In genomic region chr19:4390017-4390861, GRCh38 we compare ENCODE assay signal across 8 cellular contexts. TPM values are rescaled to one million over a fixed set of nuclear protein-coding genes. Genes with fewer than 3 reads are reported as not detected.
A peak's percentile ranks its signal among the peaks of the same experiment; 100 is the strongest.
DNase-seq lines count a peak whose midpoint lies in the region; ATAC-seq and TF ChIP-seq lines count a peak whose summit lies in the region.

No MANE protein-coding gene starts in this region.

- H3K36me3 ChIP-seq in fibroblast of lung (ENCODE audit: control insufficient read depth, insufficient read depth, low read length) (peaks cover 4% of the 10 kb centered on the region), osteoblast (ENCODE audit: insufficient read depth, low read length) (peaks cover 7% of the 10 kb centered on the region)

- peak overlapping the region; percentile 32 for H3K27ac Mint-ChIP-seq in T-helper 17 cell

- H3K4me3 ChIP-seq in fibroblast of lung (replicated peaks in 1 of 4; ENCODE audit: control extremely low read depth in 1 of 4, insufficient read depth in 1 of 4, low read depth in 3 of 4, low read length in 4 of 4): peak overlapping the region in 2 of 4 experiments; percentile 6 to 18
- H3K4me3 ChIP-seq in osteoblast (ENCODE audit: insufficient read depth, low read length): no peak overlapping the region

- H3K27me3 Mint-ChIP-seq in T-helper 17 cell: no peaks in the 10 kb centered on the region

- H3K9me3 ChIP-seq in T-helper 17 cell (ENCODE audit: control insufficient read depth, low read length, poor library complexity, severe bottlenecking) (no peaks in the 10 kb centered on the region), fibroblast of lung (ENCODE audit: control insufficient read depth, insufficient read depth, low read depth, low read length) (no peaks in the 10 kb centered on the region), osteoblast (ENCODE audit: low read depth, low read length) (no peaks in the 10 kb centered on the region)

- peak overlapping the region; percentile 73 for H3K4me2 ChIP-seq in fibroblast of lung (ENCODE audit: extremely low read depth, insufficient read depth, low read length)
- peak overlapping the region; percentile 55 for H3K4me2 ChIP-seq in osteoblast (ENCODE audit: insufficient read depth, low read length)

- H3K4me1 ChIP-seq in fibroblast of lung (ENCODE audit: control insufficient read depth, extremely low read depth, insufficient read depth, low read length) (peaks cover 37% of the 10 kb centered on the region), osteoblast (ENCODE audit: insufficient read depth, low read length) (peaks cover 54% of the 10 kb centered on the region)

- DNase-seq in DMS79 (lab: John Stamatoyannopoulos, UW) (peak; percentile 53), T-helper 17 cell (no peak), fibroblast of lung (ENCODE audit: low read depth in 2 of 2) (peak; percentile 59 to 61), osteoblast (ENCODE audit: insufficient read length, low spot score, missing footprints) (peak; percentile 80), ACHN (no peak), amniotic stem cell (lab: John Stamatoyannopoulos, UW) (no peak), globus pallidus (ENCODE audit: low spot score) (no peak)

- H4K20me1 ChIP-seq in fibroblast of lung (ENCODE audit: control insufficient read depth, extremely low read depth, insufficient read depth, low read length) (no peaks in the 10 kb centered on the region), osteoblast (ENCODE audit: insufficient read depth, low read length) (peaks cover 89% of the 10 kb centered on the region)

- no peak overlapping the region for H2AFZ ChIP-seq in fibroblast of lung (ENCODE audit: low read length)
- H2AFZ ChIP-seq in osteoblast (ENCODE audit: low read length): no peak overlapping the region

- H3K27me3 ChIP-seq in fibroblast of lung (ENCODE audit: control insufficient read depth, insufficient read depth, low read length) (no peaks in the 10 kb centered on the region), osteoblast (ENCODE audit: insufficient read depth, low read length) (no peaks in the 10 kb centered on the region)

- in situ Hi-C loops in ACHN (cut with HindIII; ENCODE audit: low pct_ligation_motif_present, low pct_unique_long_range_greater_than_20kb, low sequenced_read_pairs): no loop called here

- H3K79me2 ChIP-seq in fibroblast of lung (ENCODE audit: control insufficient read depth, insufficient read depth, low read length): peaks cover 95% of the 10 kb centered on the region
- peaks cover 99% of the 10 kb centered on the region for H3K79me2 ChIP-seq in osteoblast (ENCODE audit: insufficient read depth, low read length)

- H3K27ac ChIP-seq in fibroblast of lung (ENCODE audit: insufficient read depth, low read length) (peak overlapping the region; percentile 86), osteoblast (ENCODE audit: low read depth, low read length) (peak overlapping the region; percentile 41)

- H3K9ac ChIP-seq in fibroblast of lung (ENCODE audit: insufficient read depth, low read length): no peak overlapping the region

- peak overlapping the region; percentile 86 for H3K4me3 Mint-ChIP-seq in T-helper 17 cell

- peaks cover 2% of the 10 kb centered on the region for H3K36me3 Mint-ChIP-seq in T-helper 17 cell (ENCODE audit: low read depth)

- H3K4me1 Mint-ChIP-seq in T-helper 17 cell: peaks cover 34% of the 10 kb centered on the region

- no peak for ATAC-seq in T-helper 17 cell
- ATAC-seq in HG02642 (IDR thresholded peaks at IDR 0.05; ENCODE audit: poor library complexity, unreplicated experiment): no peak

- TF ChIP-seq CTCF in fibroblast of lung (conservative IDR thresholded peaks at IDR 0.05 in 1 of 2, IDR thresholded peaks at IDR 0.05 in 1 of 2; ENCODE audit: low read depth in 1 of 2, low read length in 2 of 2) (no peak), osteoblast (IDR thresholded peaks at IDR 0.05; ENCODE audit: extremely low read depth, low read depth, low read length) (no peak)

RNA-seq across cellular contexts. Expression of gene SH3GL1, which starts 10.1 kb away (rescaled TPM):
- 10 to 100 TPM; 51.1 to 56.6 TPM for total RNA-seq in T-helper 17 cell
- total RNA-seq in fibroblast of lung: 20.3 and 23.9 TPM in 2 replicates
- 44.9 and 58.7 TPM in 2 replicates for polyA plus RNA-seq in fibroblast of lung
- 92.8 and 124 TPM in 2 replicates for polyA plus RNA-seq in fibroblast of lung (2012)
- polyA minus RNA-seq in fibroblast of lung (ENCODE audit: low replicate concordance): 77.1 and 80.1 TPM in 2 replicates
- total RNA-seq in osteoblast: 83.2 and 84.9 TPM in 2 replicates

RNA-seq across cellular contexts. Expression of gene CHAF1A, which starts 12.2 kb away (rescaled TPM):
- 10 to 100 TPM; 25.5 to 33.4 TPM for total RNA-seq in T-helper 17 cell
- total RNA-seq in fibroblast of lung: 3.9 and 5.9 TPM in 2 replicates
- polyA plus RNA-seq in fibroblast of lung: 5.9 and 15.4 TPM in 2 replicates
- 7.6 and 23.4 TPM in 2 replicates for polyA plus RNA-seq in fibroblast of lung (2012)
- polyA minus RNA-seq in fibroblast of lung (ENCODE audit: low replicate concordance): 15.6 and 24.9 TPM in 2 replicates
- 3.6 and 5.6 TPM in 2 replicates for total RNA-seq in osteoblast

RNA-seq across cellular contexts. Expression of gene MPND, which starts 46.9 kb away (rescaled TPM):
- total RNA-seq in T-helper 17 cell (10 to 100 TPM; 13.0 to 15.1 TPM), fibroblast of lung (6.4 and 7.1 TPM in 2 replicates), osteoblast (6.8 and 6.9 TPM in 2 replicates)
- 2.7 and 3.8 TPM in 2 replicates for polyA plus RNA-seq in fibroblast of lung
- 10.1 and 17.1 TPM in 2 replicates for polyA plus RNA-seq in fibroblast of lung (2012)
- polyA minus RNA-seq in fibroblast of lung (ENCODE audit: low replicate concordance): 12.2 and 19.9 TPM in 2 replicates

RNA-seq across cellular contexts. Expression of gene STAP2, which starts 51.6 kb away (rescaled TPM):
- total RNA-seq in T-helper 17 cell (1 to 10 TPM; 1.9 to 3.3 TPM), fibroblast of lung (4.4 and 4.8 TPM in 2 replicates), osteoblast (2.4 and 2.5 TPM in 2 replicates)
- 1.7 and 2.2 TPM in 2 replicates for polyA plus RNA-seq in fibroblast of lung
- polyA plus RNA-seq in fibroblast of lung (2012): 2.1 and 3.3 TPM in 2 replicates
- 5.4 and 9.2 TPM in 2 replicates for polyA minus RNA-seq in fibroblast of lung (ENCODE audit: low replicate concordance)

Comparison
In these comparisons a context has a peak if more than half of its experiments do, and no peak if none do; other contexts are left out.
1. DNase-seq: peak in DMS79 (single experiment), fibroblast of lung (2 of 2) and osteoblast (single experiment); none in T-helper 17 cell (0 of 3), ACHN (single experiment), amniotic stem cell (single experiment) and globus pallidus (single experiment).